ENCODE assay signal across 24 cellular contexts in the genomic region with DNA sequence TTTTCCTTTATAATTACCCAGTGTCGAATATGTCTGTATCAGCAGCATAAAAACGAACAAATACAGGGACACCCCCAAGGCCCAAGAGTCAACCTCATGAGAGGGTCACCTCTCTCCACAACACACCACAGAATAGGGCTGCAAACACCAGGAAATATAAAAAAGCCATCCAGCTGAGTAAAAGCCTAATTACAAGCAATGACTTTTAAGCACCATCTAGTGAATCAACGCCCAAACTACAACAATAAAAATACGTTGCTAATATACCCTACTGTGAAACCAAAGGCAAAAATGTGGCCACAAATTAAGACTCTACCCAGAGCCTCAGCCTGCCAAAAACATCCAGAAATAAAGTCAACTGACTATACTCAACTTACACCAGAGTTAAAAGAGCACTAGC.
DNase-seq lines count a peak whose midpoint lies in the region; ATAC-seq, FAIRE-seq and TF ChIP-seq lines count a peak whose summit lies in the region.
"Had no signal": no experiment of that assay in that cellular context is flagged by ENCODE, and none has a peak within 500 bp of the region (broad histone marks: within the 10 kb centered on the region; RNA-seq: fewer than 3 reads in every experiment).

No MANE protein-coding gene starts in this region.

- H3K36me3 Mint-ChIP-seq in activated naive CD4-positive, alpha-beta T cell treated with anti-CD3 and anti-CD28 coated beads, Interleukin-2, amount 50 U/mL, for 24 hours = no peaks in the 10 kb centered on the region
- no peaks in the 10 kb centered on the region for H3K36me3 Mint-ChIP-seq in activated naive CD4-positive, alpha-beta T cell treated with anti-CD3 and anti-CD28 coated beads for 36 hours (ENCODE audit: low read depth)

- no peak overlapping the region for H3K4me3 ChIP-seq in retinal pigment epithelial cell (ENCODE audit: low read length)
- H3K4me3 ChIP-seq: right lobe of liver had no signal

- no peak for ATAC-seq in activated CD4-positive, CD25-positive, alpha-beta regulatory T cell treated with anti-CD3 and anti-CD28 coated beads, Interleukin-2, amount 50 U/mL, for 24 hours
- ATAC-seq: right lobe of liver had no signal

- H3K27me3 Mint-ChIP-seq in activated naive CD4-positive, alpha-beta T cell treated with anti-CD3 and anti-CD28 coated beads, Interleukin-2, amount 50 U/mL, for 24 hours = no peaks in the 10 kb centered on the region
- no peaks in the 10 kb centered on the region for H3K27me3 Mint-ChIP-seq in activated naive CD4-positive, alpha-beta T cell treated with anti-CD3 and anti-CD28 coated beads for 36 hours (ENCODE audit: low read depth)

- intact Hi-C loops in activated naive CD4-positive, alpha-beta T cell treated with anti-CD3 and anti-CD28 coated beads for 36 hours (cut with micrococcal nuclease) = no loop called here

- peak overlapping the region; percentile 14 for H3K27ac Mint-ChIP-seq in activated naive CD4-positive, alpha-beta T cell treated with anti-CD3 and anti-CD28 coated beads, Interleukin-2, amount 50 U/mL, for 24 hours
- H3K27ac Mint-ChIP-seq in activated naive CD4-positive, alpha-beta T cell treated with anti-CD3 and anti-CD28 coated beads for 36 hours = no peak overlapping the region

- TF ChIP-seq CTCF in retinal pigment epithelial cell (conservative IDR thresholded peaks at IDR 0.05; ENCODE audit: low read depth, low read length) = peak; percentile 16

- DNase-seq in activated naive CD4-positive, alpha-beta T cell treated with anti-CD3 and anti-CD28 coated beads for 36 hours = no peak
- DNase-seq in NCI-H748 treated with DMSO at 0.1 percent for 48 hours (lab: John Stamatoyannopoulos, UW) (peak; percentile 42), astrocyte of the hippocampus (ENCODE audit: low read depth, low spot score) (peak; percentile 11), retinal pigment epithelial cell (ENCODE audit: low read depth) (no peak), epidermal melanocyte (ENCODE audit: insufficient read length, low spot score) (no peak), RCC 7860 (ENCODE audit: low spot score) (no peak)
- DNase-seq: activated CD4-positive, alpha-beta T cell treated with anti-CD3 and anti-CD28 coated beads, Interleukin-2, amount 50 U/mL, for 4 hours; activated gamma-delta T cell; activated T-cell treated with anti-CD3 and anti-CD28 coated beads for 4 hours; BE2C; Caco-2; EL; IMR-90; islet precursor cell; MV-4-11; NCI-H187; NCI-H345; occipital lobe; right lobe of liver; SHP77; T-helper 1 cell had no signal

- no peaks in the 10 kb centered on the region for H3K4me1 Mint-ChIP-seq in activated naive CD4-positive, alpha-beta T cell treated with anti-CD3 and anti-CD28 coated beads, Interleukin-2, amount 50 U/mL, for 24 hours
- H3K4me1 Mint-ChIP-seq in activated naive CD4-positive, alpha-beta T cell treated with anti-CD3 and anti-CD28 coated beads for 36 hours (ENCODE audit: low read depth) = no peaks in the 10 kb centered on the region

- no peak overlapping the region for H3K4me3 Mint-ChIP-seq in activated naive CD4-positive, alpha-beta T cell treated with anti-CD3 and anti-CD28 coated beads, Interleukin-2, amount 50 U/mL, for 24 hours
- H3K4me3 Mint-ChIP-seq in activated naive CD4-positive, alpha-beta T cell treated with anti-CD3 and anti-CD28 coated beads for 36 hours = no peak overlapping the region

- no peak for FAIRE-seq in RCC 7860 (lab: Jason Lieb, UNC)
- FAIRE-seq: A204.1 had no signal

- CTCF ChIA-PET in activated naive CD4-positive, alpha-beta T cell treated with anti-CD3 and anti-CD28 coated beads for 36 hours (lab: Charles Lee) = no interaction called here

- H3K9me3 Mint-ChIP-seq in activated naive CD4-positive, alpha-beta T cell treated with anti-CD3 and anti-CD28 coated beads, Interleukin-2, amount 50 U/mL, for 24 hours = peaks cover 1% of the 10 kb centered on the region
- peaks cover 7% of the 10 kb centered on the region for H3K9me3 Mint-ChIP-seq in activated naive CD4-positive, alpha-beta T cell treated with anti-CD3 and anti-CD28 coated beads for 36 hours

Comparison
In these comparisons a context has a peak if more than half of its experiments do, and no peak if none do; other contexts are left out.
1. DNase-seq: peak in NCI-H748 treated with DMSO at 0.1 percent for 48 hours (single experiment) and astrocyte of the hippocampus (single experiment); none in activated naive CD4-positive, alpha-beta T cell treated with anti-CD3 and anti-CD28 coated beads for 36 hours (single experiment), retinal pigment epithelial cell (single experiment), epidermal melanocyte (single experiment) and RCC 7860 (single experiment).